Comparison of ENCODE assay signal across 10 cellular contexts in the genomic region with DNA sequence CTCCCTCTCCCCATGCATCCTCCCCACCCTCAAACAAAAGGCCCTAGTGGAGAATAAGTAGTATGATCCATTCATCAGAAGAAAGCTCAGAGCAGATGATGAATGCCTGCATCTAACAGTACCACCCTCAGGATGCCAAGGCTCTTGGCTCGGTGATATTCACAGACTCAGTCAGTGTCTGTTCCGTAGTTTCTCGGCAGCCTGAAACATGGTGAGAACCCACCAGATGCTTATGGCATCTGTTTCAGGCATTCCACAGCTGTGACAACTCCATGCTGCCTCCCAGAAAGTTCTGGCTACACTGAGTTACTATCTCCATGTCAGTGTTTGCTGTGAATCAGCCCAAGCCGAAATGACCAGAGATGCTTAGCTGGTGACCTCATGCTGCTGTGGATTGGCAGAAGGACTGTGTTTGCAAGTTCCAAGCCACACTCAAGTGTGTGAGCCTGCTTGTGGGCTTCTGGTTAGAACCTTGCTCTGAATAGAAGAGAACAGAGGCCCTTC.
DNase-seq lines count a peak whose midpoint lies in the region; ATAC-seq and TF ChIP-seq lines count a peak whose summit lies in the region.
"Had no signal": no experiment of that assay in that cellular context is flagged by ENCODE, and none has a peak within 500 bp of the region (broad histone marks: within the 10 kb centered on the region; RNA-seq: fewer than 3 reads in every experiment).

No MANE protein-coding gene starts in this region.

- H3K36me3 Mint-ChIP-seq in mesothelial cell of epicardium: peaks cover 58% of the 10 kb centered on the region
- H3K36me3 Mint-ChIP-seq in activated CD4-positive, alpha-beta T cell treated with anti-CD3 and anti-CD28 coated beads, Interleukin-2, amount 10 ng/mL, durations not matched to agents 24 days and 14 days (ENCODE audit: low read depth): no peaks in the 10 kb centered on the region

- DNase-seq in A172 (ENCODE audit: low spot score) (peak; percentile 70), NCI-H446 treated with DMSO at 0.1 percent for 48 hours (lab: John Stamatoyannopoulos, UW) (peak; percentile 72), fibroblast of gingiva (ENCODE audit: low read depth) (peak; percentile 96), mesothelial cell of epicardium (ENCODE audit: low spot score in 2 of 2, unreplicated experiment in 2 of 2) (no peak), DMS79 treated with DMSO at 0.1 percent for 48 hours (lab: John Stamatoyannopoulos, UW) (no peak)
- no peak for DNase-seq in stimulated activated CD4-positive, alpha-beta T cell treated with anti-CD3 and anti-CD28 coated beads, Interleukin-2, amount 100 ng/mL, for 48 hours
- no peak for DNase-seq in activated CD4-positive, alpha-beta T cell treated with anti-CD3 and anti-CD28 coated beads, Interleukin-2, amount 10 ng/mL, durations not matched to agents 24 days and 14 days
- DNase-seq: KG1 had no signal

- H3K27me3 Mint-ChIP-seq in mesothelial cell of epicardium (ENCODE audit: low read depth): no peaks in the 10 kb centered on the region
- no peaks in the 10 kb centered on the region for H3K27me3 Mint-ChIP-seq in activated CD4-positive, alpha-beta T cell treated with anti-CD3 and anti-CD28 coated beads, Interleukin-2, amount 10 ng/mL, durations not matched to agents 24 days and 14 days
- H3K27me3 Mint-ChIP-seq: dendritic cell treated with granulocyte-macrophage colony-stimulating factor and Interleukin-4, amounts not matched to agents 40 ng/mL and 50 ng/mL, for 4 days had no signal

- no peaks in the 10 kb centered on the region for H3K9me3 Mint-ChIP-seq in mesothelial cell of epicardium
- no peaks in the 10 kb centered on the region for H3K9me3 Mint-ChIP-seq in activated CD4-positive, alpha-beta T cell treated with anti-CD3 and anti-CD28 coated beads, Interleukin-2, amount 10 ng/mL, durations not matched to agents 24 days and 14 days
- H3K9me3 Mint-ChIP-seq: dendritic cell treated with granulocyte-macrophage colony-stimulating factor and Interleukin-4, amounts not matched to agents 40 ng/mL and 50 ng/mL, for 4 days had no signal

- intact Hi-C loops in activated CD4-positive, alpha-beta T cell treated with anti-CD3 and anti-CD28 coated beads, Interleukin-2, amount 10 ng/mL, durations not matched to agents 24 days and 14 days (cut with micrococcal nuclease): no loop called here

- H3K27ac Mint-ChIP-seq in mesothelial cell of epicardium: peak overlapping the region; percentile 73
- no peak overlapping the region for H3K27ac Mint-ChIP-seq in activated CD4-positive, alpha-beta T cell treated with anti-CD3 and anti-CD28 coated beads, Interleukin-2, amount 10 ng/mL, durations not matched to agents 24 days and 14 days
- H3K27ac Mint-ChIP-seq: dendritic cell treated with granulocyte-macrophage colony-stimulating factor and Interleukin-4, amounts not matched to agents 40 ng/mL and 50 ng/mL, for 4 days had no signal

- no peaks in the 10 kb centered on the region for H3K4me1 Mint-ChIP-seq in mesothelial cell of epicardium
- H3K4me1 Mint-ChIP-seq in activated CD4-positive, alpha-beta T cell treated with anti-CD3 and anti-CD28 coated beads, Interleukin-2, amount 10 ng/mL, durations not matched to agents 24 days and 14 days: peaks cover 9% of the 10 kb centered on the region

- no peak for ATAC-seq in GM18511 (IDR thresholded peaks at IDR 0.05; ENCODE audit: unreplicated experiment)

- no peak overlapping the region for H3K4me3 Mint-ChIP-seq in mesothelial cell of epicardium
- H3K4me3 Mint-ChIP-seq in activated CD4-positive, alpha-beta T cell treated with anti-CD3 and anti-CD28 coated beads, Interleukin-2, amount 10 ng/mL, durations not matched to agents 24 days and 14 days: no peak overlapping the region
- H3K4me3 Mint-ChIP-seq: dendritic cell treated with granulocyte-macrophage colony-stimulating factor and Interleukin-4, amounts not matched to agents 40 ng/mL and 50 ng/mL, for 4 days had no signal

- TF ChIP-seq CTCF in mesothelial cell of epicardium (IDR thresholded peaks at IDR 0.05; ENCODE audit: unreplicated experiment): no peak

Comparison
In these comparisons a context has a peak if more than half of its experiments do, and no peak if none do; other contexts are left out.
1. DNase-seq: peak in A172 (single experiment), NCI-H446 treated with DMSO at 0.1 percent for 48 hours (single experiment) and fibroblast of gingiva (single experiment); none in mesothelial cell of epicardium (0 of 2), stimulated activated CD4-positive, alpha-beta T cell treated with anti-CD3 and anti-CD28 coated beads, Interleukin-2, amount 100 ng/mL, for 48 hours (0 of 2), DMS79 treated with DMSO at 0.1 percent for 48 hours (single experiment) and activated CD4-positive, alpha-beta T cell treated with anti-CD3 and anti-CD28 coated beads, Interleukin-2, amount 10 ng/mL, durations not matched to agents 24 days and 14 days (single experiment).